ENCODE assay signal across 13 cellular contexts in the genomic region with DNA sequence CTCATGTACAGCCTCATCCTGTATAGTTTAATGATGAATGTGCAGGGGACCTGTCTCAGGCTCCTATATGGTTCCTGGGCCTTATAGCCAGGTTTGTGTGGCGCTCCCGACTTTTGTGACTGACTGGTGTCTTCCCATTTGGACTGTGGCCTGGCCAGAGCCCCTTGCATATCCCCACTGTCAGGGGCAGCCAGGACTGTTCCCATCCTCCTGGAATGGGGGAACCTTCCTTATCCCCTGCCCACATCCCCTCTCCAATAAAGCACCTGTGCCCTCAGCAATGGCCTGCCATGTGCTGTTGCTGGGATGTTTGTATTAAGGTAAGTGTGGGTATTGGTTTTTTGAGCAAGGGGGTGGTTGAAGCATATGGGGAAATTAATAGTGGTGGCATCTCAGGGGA.
"Had no signal": no experiment of that assay in that cellular context is flagged by ENCODE, and none has a peak within 500 bp of the region (broad histone marks: within the 10 kb centered on the region; RNA-seq: fewer than 3 reads in every experiment).

No MANE protein-coding gene starts in this region.

- H3K27ac ChIP-seq: colonic mucosa, esophagus muscularis mucosa, thoracic aorta had no signal

- H3K9me3 ChIP-seq: colonic mucosa, esophagus muscularis mucosa, thoracic aorta had no signal

- ATAC-seq: left ventricle myocardium superior had no signal

- H3K27me3 ChIP-seq: colonic mucosa, esophagus muscularis mucosa had no signal

- H3K9me3 Mint-ChIP-seq: activated B cell treated with CpG ODN at 0.5 μM for 24 hours; activated naive CD4-positive, alpha-beta T cell treated with anti-CD3 and anti-CD28 coated beads for 36 hours; T-helper 2 cell treated with Interferon-gamma antibody and Interleukin-4, amounts not matched to agents 5 μg/mL and 100 μg/mL, for 36 hours had no signal

- H3K27ac Mint-ChIP-seq: activated B cell treated with CpG ODN at 0.5 μM for 24 hours; activated naive CD4-positive, alpha-beta T cell treated with anti-CD3 and anti-CD28 coated beads for 36 hours; T-helper 2 cell treated with Interferon-gamma antibody and Interleukin-4, amounts not matched to agents 5 μg/mL and 100 μg/mL, for 36 hours had no signal

- H3K4me3 ChIP-seq: colonic mucosa, esophagus muscularis mucosa, thoracic aorta had no signal

- H3K4me3 Mint-ChIP-seq: activated B cell treated with CpG ODN at 0.5 μM for 24 hours; activated naive CD4-positive, alpha-beta T cell treated with anti-CD3 and anti-CD28 coated beads for 36 hours had no signal

- DNase-seq: activated B cell treated with CpG ODN at 0.5 μM for 24 hours; activated CD4-positive, alpha-beta T cell treated with anti-CD3 and anti-CD28 coated beads, Interleukin-2, amount 50 U/mL, for 1 hour; activated naive CD4-positive, alpha-beta T cell treated with anti-CD3 and anti-CD28 coated beads for 36 hours; caudate nucleus; colonic mucosa; hypothalamus; left ventricle myocardium superior; mesendoderm; stimulated activated CD4-positive, alpha-beta T cell treated with anti-CD3 and anti-CD28 coated beads, Interleukin-12 subunit alpha, Interleukin-12 subunit beta, amount 100 ng/mL, for 4 hours; stimulated activated CD4-positive, alpha-beta T cell treated with anti-CD3 and anti-CD28 coated beads, Interleukin-2, amount 100 ng/mL, for 24 hours had no signal

- H3K4me1 ChIP-seq: colonic mucosa had no signal
